Comparison of ENCODE assay signal across 1 cellular context in the genomic region with DNA sequence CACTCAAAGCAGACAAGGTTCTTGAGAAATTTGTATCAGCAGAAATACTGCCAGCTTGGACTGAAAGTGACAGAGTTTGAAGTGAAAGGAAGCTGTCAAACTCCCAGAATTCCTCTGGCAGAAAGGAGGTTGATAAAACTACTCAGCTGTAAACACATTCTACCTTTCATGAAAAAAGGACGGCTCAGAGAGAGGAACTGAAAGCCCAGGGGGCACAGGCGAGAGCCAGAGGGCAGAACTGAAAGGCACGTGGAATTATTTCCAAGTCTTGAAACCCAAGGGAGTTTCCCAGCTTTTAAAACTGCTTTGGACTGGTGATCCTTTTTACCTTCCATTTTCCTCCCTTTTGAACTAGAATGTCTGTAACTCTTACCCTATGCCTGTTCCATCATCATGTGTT.
TF ChIP-seq lines count a peak whose summit lies in the region.

No MANE protein-coding gene starts in this region.

TF ChIP-seq in GM12878, 131 proteins besides CTCF, POLR2A, EP300 and RAD21 (continued from another document):
- TF ChIP-seq, protein P1, sequence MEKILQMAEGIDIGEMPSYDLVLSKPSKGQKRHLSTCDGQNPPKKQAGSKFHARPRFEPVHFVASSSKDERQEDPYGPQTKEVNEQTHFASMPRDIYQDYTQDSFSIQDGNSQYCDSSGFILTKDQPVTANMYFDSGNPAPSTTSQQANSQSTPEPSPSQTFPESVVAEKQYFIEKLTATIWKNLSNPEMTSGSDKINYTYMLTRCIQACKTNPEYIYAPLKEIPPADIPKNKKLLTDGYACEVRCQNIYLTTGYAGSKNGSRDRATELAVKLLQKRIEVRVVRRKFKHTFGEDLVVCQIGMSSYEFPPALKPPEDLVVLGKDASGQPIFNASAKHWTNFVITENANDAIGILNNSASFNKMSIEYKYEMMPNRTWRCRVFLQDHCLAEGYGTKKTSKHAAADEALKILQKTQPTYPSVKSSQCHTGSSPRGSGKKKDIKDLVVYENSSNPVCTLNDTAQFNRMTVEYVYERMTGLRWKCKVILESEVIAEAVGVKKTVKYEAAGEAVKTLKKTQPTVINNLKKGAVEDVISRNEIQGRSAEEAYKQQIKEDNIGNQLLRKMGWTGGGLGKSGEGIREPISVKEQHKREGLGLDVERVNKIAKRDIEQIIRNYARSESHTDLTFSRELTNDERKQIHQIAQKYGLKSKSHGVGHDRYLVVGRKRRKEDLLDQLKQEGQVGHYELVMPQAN (conservative IDR thresholded peaks at IDR 0.05): no peak
- TF ChIP-seq BCL11A (IDR thresholded peaks at IDR 0.05; ENCODE audit: low read depth, low read length) (peak; percentile 67), USF1 (IDR thresholded peaks at IDR 0.05; ENCODE audit: borderline replicate concordance, extremely low read length, insufficient read depth, low read depth, low read length) (no peak), BHLHE40 (IDR thresholded peaks at IDR 0.05; ENCODE audit: borderline replicate concordance in 1 of 2, low read depth in 2 of 2, low read length in 1 of 2) (peak; percentile 92 to 95), SIN3A (IDR thresholded peaks at IDR 0.05; ENCODE audit: low read depth, low read length) (no peak), PAX8 (IDR thresholded peaks at IDR 0.05) (no peak), ZNF384 (IDR thresholded peaks at IDR 0.05; ENCODE audit: borderline replicate concordance, low read depth, low read length) (no peak), E2F4 (IDR thresholded peaks at IDR 0.05; ENCODE audit: low read depth, low read length) (no peak), CHD2 (IDR thresholded peaks at IDR 0.05; ENCODE audit: borderline replicate concordance, low read depth, low read length) (no peak), JUNB (IDR thresholded peaks at IDR 0.05) (no peak), SMARCA5 (IDR thresholded peaks at IDR 0.05) (no peak), DPF2 (IDR thresholded peaks at IDR 0.05) (peak; percentile 90), IRF5 (IDR thresholded peaks at IDR 0.05; ENCODE audit: borderline replicate concordance) (no peak), RCOR1 (conservative IDR thresholded peaks at IDR 0.05; ENCODE audit: low read depth, low read length) (no peak), MAX (IDR thresholded peaks at IDR 0.05; ENCODE audit: low read depth, low read length) (no peak), HDAC2 (IDR thresholded peaks at IDR 0.05) (no peak), CHD1 (IDR thresholded peaks at IDR 0.05; ENCODE audit: low read depth, low read length) (no peak), ATF7 (IDR thresholded peaks at IDR 0.05; ENCODE audit: low read depth) (no peak)
- TF ChIP-seq, protein P2, sequence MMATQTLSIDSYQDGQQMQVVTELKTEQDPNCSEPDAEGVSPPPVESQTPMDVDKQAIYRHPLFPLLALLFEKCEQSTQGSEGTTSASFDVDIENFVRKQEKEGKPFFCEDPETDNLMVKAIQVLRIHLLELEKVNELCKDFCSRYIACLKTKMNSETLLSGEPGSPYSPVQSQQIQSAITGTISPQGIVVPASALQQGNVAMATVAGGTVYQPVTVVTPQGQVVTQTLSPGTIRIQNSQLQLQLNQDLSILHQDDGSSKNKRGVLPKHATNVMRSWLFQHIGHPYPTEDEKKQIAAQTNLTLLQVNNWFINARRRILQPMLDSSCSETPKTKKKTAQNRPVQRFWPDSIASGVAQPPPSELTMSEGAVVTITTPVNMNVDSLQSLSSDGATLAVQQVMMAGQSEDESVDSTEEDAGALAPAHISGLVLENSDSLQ (IDR thresholded peaks at IDR 0.05): peak; percentile 41; the same call in 1 of the 2 replicates
- TF ChIP-seq, protein P3, sequence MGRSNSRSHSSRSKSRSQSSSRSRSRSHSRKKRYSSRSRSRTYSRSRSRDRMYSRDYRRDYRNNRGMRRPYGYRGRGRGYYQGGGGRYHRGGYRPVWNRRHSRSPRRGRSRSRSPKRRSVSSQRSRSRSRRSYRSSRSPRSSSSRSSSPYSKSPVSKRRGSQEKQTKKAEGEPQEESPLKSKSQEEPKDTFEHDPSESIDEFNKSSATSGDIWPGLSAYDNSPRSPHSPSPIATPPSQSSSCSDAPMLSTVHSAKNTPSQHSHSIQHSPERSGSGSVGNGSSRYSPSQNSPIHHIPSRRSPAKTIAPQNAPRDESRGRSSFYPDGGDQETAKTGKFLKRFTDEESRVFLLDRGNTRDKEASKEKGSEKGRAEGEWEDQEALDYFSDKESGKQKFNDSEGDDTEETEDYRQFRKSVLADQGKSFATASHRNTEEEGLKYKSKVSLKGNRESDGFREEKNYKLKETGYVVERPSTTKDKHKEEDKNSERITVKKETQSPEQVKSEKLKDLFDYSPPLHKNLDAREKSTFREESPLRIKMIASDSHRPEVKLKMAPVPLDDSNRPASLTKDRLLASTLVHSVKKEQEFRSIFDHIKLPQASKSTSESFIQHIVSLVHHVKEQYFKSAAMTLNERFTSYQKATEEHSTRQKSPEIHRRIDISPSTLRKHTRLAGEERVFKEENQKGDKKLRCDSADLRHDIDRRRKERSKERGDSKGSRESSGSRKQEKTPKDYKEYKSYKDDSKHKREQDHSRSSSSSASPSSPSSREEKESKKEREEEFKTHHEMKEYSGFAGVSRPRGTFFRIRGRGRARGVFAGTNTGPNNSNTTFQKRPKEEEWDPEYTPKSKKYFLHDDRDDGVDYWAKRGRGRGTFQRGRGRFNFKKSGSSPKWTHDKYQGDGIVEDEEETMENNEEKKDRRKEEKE (IDR thresholded peaks at IDR 0.05): no peak
